ENCODE assay signal across 10 cellular contexts in the genomic region with DNA sequence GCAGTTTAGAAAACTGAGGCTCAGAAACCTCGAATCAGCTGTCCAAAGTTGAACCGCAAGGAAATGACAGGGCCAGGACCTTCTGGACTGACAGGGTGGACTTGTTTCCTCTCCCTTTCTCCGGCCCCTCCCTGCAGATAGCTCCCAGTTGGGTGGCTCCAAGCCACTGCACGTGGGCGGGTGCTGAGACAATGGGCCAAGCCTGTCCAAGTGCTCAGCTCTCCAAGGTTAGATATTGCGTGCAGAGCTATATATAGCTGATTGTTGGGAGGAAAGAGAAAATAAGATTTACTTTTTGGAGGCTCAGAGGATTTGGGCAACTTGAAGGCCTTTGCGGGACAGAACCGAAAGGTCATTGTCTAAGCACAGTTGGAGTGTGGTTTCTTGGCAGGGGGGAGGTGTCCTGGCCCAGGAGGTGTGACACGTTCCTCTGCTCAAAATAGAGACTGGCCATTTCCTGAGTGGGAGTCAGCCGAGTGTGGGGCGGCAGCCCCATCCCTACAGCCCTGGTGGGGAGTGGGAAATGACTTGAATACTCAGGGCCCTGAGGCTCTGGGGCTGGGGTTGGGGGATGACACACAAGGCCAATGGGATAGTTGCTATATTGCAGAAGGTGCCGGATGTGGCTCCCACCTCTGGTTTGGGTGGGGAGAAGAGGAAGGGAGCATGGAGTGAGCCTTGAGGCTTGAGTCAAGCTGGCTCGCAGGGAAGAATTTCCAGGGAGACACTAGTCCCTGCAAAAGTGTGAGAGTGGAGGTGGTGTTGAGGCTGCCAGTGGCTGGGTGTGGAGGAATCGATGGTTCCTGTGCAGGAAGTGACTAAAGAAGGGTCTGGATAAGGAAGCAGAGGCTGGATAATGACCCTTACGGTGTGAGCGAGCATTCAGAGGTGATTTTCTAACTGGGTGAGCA.
DNase-seq lines count a peak whose midpoint lies in the region; ATAC-seq and TF ChIP-seq lines count a peak whose summit lies in the region.
"Had no signal": no experiment of that assay in that cellular context is flagged by ENCODE, and none has a peak within 500 bp of the region (broad histone marks: within the 10 kb centered on the region; RNA-seq: fewer than 3 reads in every experiment).

No MANE protein-coding gene starts in this region.

- TF ChIP-seq CTCF in choroid plexus epithelial cell (conservative IDR thresholded peaks at IDR 0.05; ENCODE audit: low read depth, low read length), result no peak

- ATAC-seq in GM18511 (IDR thresholded peaks at IDR 0.05; ENCODE audit: unreplicated experiment) (no peak), GM19328 (IDR thresholded peaks at IDR 0.05; ENCODE audit: unreplicated experiment) (no peak)

- peak; percentile 13 for DNase-seq in GM04503 (ENCODE audit: low read depth)
- DNase-seq in choroid plexus epithelial cell (ENCODE audit: low read depth), result peak; percentile 51
- DNase-seq in left kidney (ENCODE audit: low read depth, low spot score), result peak; percentile 38
- DNase-seq in skeletal muscle cell (ENCODE audit: low read depth), result peak; percentile 49
- no peak for DNase-seq in DMS114 treated with DMSO at 0.1 percent for 48 hours (lab: John Stamatoyannopoulos, UW; ENCODE audit: unreplicated experiment)
- no peak for DNase-seq in SW 1271 (lab: John Stamatoyannopoulos, UW)
- DNase-seq: activated CD4-positive, alpha-beta T cell treated with anti-CD3 and anti-CD28 coated beads, Interleukin-2, amount 50 U/mL, for 48 hours; stimulated activated naive CD4-positive, alpha-beta T cell treated with Interleukin-2 at 50 U/mL for 16 hours had no signal

- no peak overlapping the region for H3K4me3 ChIP-seq in choroid plexus epithelial cell (ENCODE audit: low read depth, low read length)
- no peak overlapping the region for H3K4me3 ChIP-seq in skeletal muscle cell (ENCODE audit: low read depth, low read length)

Comparison
In these comparisons a context has a peak if more than half of its experiments do, and no peak if none do; other contexts are left out.
1. DNase-seq: peak in GM04503 (single experiment), choroid plexus epithelial cell (single experiment), left kidney (single experiment) and skeletal muscle cell (single experiment); none in DMS114 treated with DMSO at 0.1 percent for 48 hours (single experiment) and SW 1271 (0 of 2).